ENCODE assay signal across 8 cellular contexts in genomic region chr1:185693654-185694053, GRCh38. TPM values are rescaled to one million over a fixed set of nuclear protein-coding genes. Genes with fewer than 3 reads are reported as not detected.
DNase-seq lines count a peak whose midpoint lies in the region; ATAC-seq, FAIRE-seq and TF ChIP-seq lines count a peak whose summit lies in the region.

No MANE protein-coding gene starts in this region.

- no peak overlapping the region for H3K9ac ChIP-seq in H1 (replicated peaks in 1 of 4; ENCODE audit: extremely low read depth in 1 of 4, low read depth in 3 of 4, low read length in 3 of 4)

- H3K4me3 Mint-ChIP-seq in activated naive CD4-positive, alpha-beta T cell treated with anti-CD3 and anti-CD28 coated beads, Interleukin-2, amount 50 U/mL, for 24 hours = peak overlapping the region; percentile 87

- no peak overlapping the region for H2BK15ac ChIP-seq in H1 (ENCODE audit: low read length)

- POLR2A ChIA-PET in H1 (lab: Charles Lee; ENCODE audit: partially characterized antibody) = no interaction called here

- no peak overlapping the region for H4K91ac ChIP-seq in H1 (replicated peaks; ENCODE audit: insufficient read length, low read length)

- no peaks in the 10 kb centered on the region for H3K23me2 ChIP-seq in H1 (ENCODE audit: low read depth, low read length)

- TF ChIP-seq CTCF in H1 (IDR thresholded peaks at IDR 0.05; ENCODE audit: control extremely low read depth in 1 of 3, insufficient read depth in 1 of 3, low read depth in 1 of 3, low read length in 3 of 3) = no peak
- TF ChIP-seq CTCF in ascending aorta (IDR thresholded peaks at IDR 0.05) = no peak

- no peaks in the 10 kb centered on the region for H3K36me3 ChIP-seq in H1 (ENCODE audit: control insufficient read depth in 2 of 4, insufficient read depth in 4 of 4, low read length in 3 of 4)
- H3K36me3 ChIP-seq in thymus (ENCODE audit: control insufficient read depth, insufficient read depth) = no peaks in the 10 kb centered on the region
- no peaks in the 10 kb centered on the region for H3K36me3 ChIP-seq in ascending aorta

- intact Hi-C loops in ascending aorta (cut with DNase I) = no loop called here

- FAIRE-seq in H1 (lab: Jason Lieb, UNC) = no peak

- TF ChIP-seq EP300 in H1 (IDR thresholded peaks at IDR 0.05; ENCODE audit: borderline replicate concordance in 1 of 2, low read depth in 2 of 2, low read length in 2 of 2) = no peak

- no peak overlapping the region for H4K8ac ChIP-seq in H1 (ENCODE audit: extremely low read depth, insufficient read depth, low read length)

- H3K4me3 ChIP-seq in H1 (ENCODE audit: extremely low read depth in 1 of 4, insufficient read depth in 2 of 4, low read depth in 3 of 4, low read length in 4 of 4) (no peak overlapping the region), thymus (ENCODE audit: low read length) (peak overlapping the region; percentile 28), ascending aorta (peak overlapping the region in 1 of 2 donors; percentile 19)

- TF ChIP-seq POLR2A in H1 (IDR thresholded peaks at IDR 0.05; ENCODE audit: control extremely low read depth in 1 of 2, low read depth in 2 of 2, low read length in 2 of 2) = no peak

- H3K14ac ChIP-seq in H1 (ENCODE audit: insufficient read length) = no peak overlapping the region

- peak overlapping the region; percentile 96 for H3K27ac Mint-ChIP-seq in activated naive CD4-positive, alpha-beta T cell treated with anti-CD3 and anti-CD28 coated beads, Interleukin-2, amount 50 U/mL, for 24 hours

- no peak overlapping the region for H2BK120ac ChIP-seq in H1 (replicated peaks; ENCODE audit: low read depth, low read length)

- TF ChIP-seq RAD21 in H1 (IDR thresholded peaks at IDR 0.05 in 1 of 2, conservative IDR thresholded peaks at IDR 0.05 in 1 of 2; ENCODE audit: low read depth in 2 of 2, low read length in 2 of 2) = no peak

- H2BK5ac ChIP-seq in H1 (ENCODE audit: low read depth, low read length) = no peak overlapping the region

- H3K4ac ChIP-seq in H1 (replicated peaks; ENCODE audit: insufficient read length, low read depth, low read length) = no peak overlapping the region

- 0 out of 2 replicates have a peak overlapping the region, but pooled peaks have one; percentile 48 for H2AFZ ChIP-seq in H1 (ENCODE audit: low read length)

- H3K27ac ChIP-seq in H1 (ENCODE audit: low read depth, low read length) = no peak overlapping the region
- peak overlapping the region; percentile 21 for H3K27ac ChIP-seq in thymus (ENCODE audit: low read depth)
- no peak overlapping the region for H3K27ac ChIP-seq in ascending aorta

- peaks cover 17% of the 10 kb centered on the region for H3K4me1 Mint-ChIP-seq in activated naive CD4-positive, alpha-beta T cell treated with anti-CD3 and anti-CD28 coated beads, Interleukin-2, amount 50 U/mL, for 24 hours

- H3K4me1 ChIP-seq in H1 (replicated peaks in 1 of 4; ENCODE audit: control insufficient read depth in 3 of 4, insufficient read depth in 4 of 4, low read length in 3 of 4) = no peaks in the 10 kb centered on the region
- peaks cover 4% of the 10 kb centered on the region for H3K4me1 ChIP-seq in thymus (ENCODE audit: control insufficient read depth, insufficient read depth, low read length)
- H3K4me1 ChIP-seq in ascending aorta = no peaks in the 10 kb centered on the region

- H2AK5ac ChIP-seq in H1 (ENCODE audit: low read depth, low read length) = no peak overlapping the region

- H4K20me1 ChIP-seq in H1 (replicated peaks in 1 of 2; ENCODE audit: control insufficient read depth in 1 of 2, insufficient read depth in 2 of 2, low read length in 2 of 2) = no peaks in the 10 kb centered on the region

- CTCF ChIA-PET in H1 (lab: Charles Lee; ENCODE audit: partially characterized antibody) = interaction anchor here (1.0 to 4.9 kb wide), 9 partner anchors 9 to 608 kb away, joined by 3 to 18 read pairs (median 3); no protein-coding TSS in a partner anchor

- no peaks in the 10 kb centered on the region for H3K9me3 Mint-ChIP-seq in activated naive CD4-positive, alpha-beta T cell treated with anti-CD3 and anti-CD28 coated beads, Interleukin-2, amount 50 U/mL, for 24 hours

- WGBS in H1 (ENCODE audit: extremely low coverage in 1 of 2, insufficient coverage in 1 of 2, insufficient read length in 1 of 2, insufficient replicate concordance in 2 of 2, low coverage in 1 of 2, low lambda C conversion rate in 2 of 2, missing lambda C conversion rate in 1 of 2), 2 experiments = 96% methylated on average over 6 of the region's 6 CpGs; no CpG with 5 or more reads in 1 of the 2 experiments
- WGBS in thymus = 64% methylated on average over 6 of the region's 6 CpGs

- H3K27me3 Mint-ChIP-seq in activated naive CD4-positive, alpha-beta T cell treated with anti-CD3 and anti-CD28 coated beads, Interleukin-2, amount 50 U/mL, for 24 hours = no peaks in the 10 kb centered on the region

- H3K9me3 ChIP-seq in H1 (ENCODE audit: insufficient read depth in 2 of 2, low read depth in 1 of 2, low read length in 1 of 2) (no peaks in the 10 kb centered on the region), thymus (ENCODE audit: control insufficient read depth) (no peaks in the 10 kb centered on the region), ascending aorta (no peaks in the 10 kb centered on the region)

- no peaks in the 10 kb centered on the region for H3K79me1 ChIP-seq in H1 (ENCODE audit: low read depth, low read length)

- DNase-seq in activated naive CD4-positive, alpha-beta T cell treated with anti-CD3 and anti-CD28 coated beads, Interleukin-2, amount 50 U/mL, for 16 hours = no peak
- DNase-seq in H1 (ENCODE audit: low read depth in 1 of 2, low spot score in 2 of 2) (no peak), ascending aorta (ENCODE audit: low spot score in 2 of 2) (no peak), NCI-H345 treated with DMSO at 0.1 percent for 48 hours (lab: John Stamatoyannopoulos, UW; ENCODE audit: unreplicated experiment) (no peak), T-helper 9 cell (no peak)

- no peak overlapping the region for H3K23ac ChIP-seq in H1 (ENCODE audit: insufficient read length)

- H3K27me3 ChIP-seq in H1 (replicated peaks in 1 of 4; ENCODE audit: control insufficient read depth in 3 of 4, extremely low read depth in 1 of 4, insufficient read depth in 3 of 4, low read length in 3 of 4) (peaks cover 0 to 1% (median 0%) of the 10 kb centered on the region in 4 experiments; a peak in 2 of 7 replicates), thymus (ENCODE audit: control insufficient read depth, insufficient read depth) (no peaks in the 10 kb centered on the region), ascending aorta (no peaks in the 10 kb centered on the region)

- no peak overlapping the region for H3K18ac ChIP-seq in H1 (ENCODE audit: extremely low read depth, low read length)

- H3K56ac ChIP-seq in H1 (replicated peaks; ENCODE audit: insufficient read length, low read depth, low read length) = no peak overlapping the region

- ATAC-seq in HG03378 (IDR thresholded peaks at IDR 0.05; ENCODE audit: unreplicated experiment) = peak; percentile 26

- no peaks in the 10 kb centered on the region for H3K36me3 Mint-ChIP-seq in activated naive CD4-positive, alpha-beta T cell treated with anti-CD3 and anti-CD28 coated beads, Interleukin-2, amount 50 U/mL, for 24 hours

- no peak overlapping the region for H4K5ac ChIP-seq in H1 (ENCODE audit: insufficient read length, low read depth, low read length)

- H2BK12ac ChIP-seq in H1 (ENCODE audit: low read depth, low read length) = no peak overlapping the region

- H3K79me2 ChIP-seq in H1 (ENCODE audit: control insufficient read depth in 1 of 2, insufficient read depth in 2 of 2, low read length in 2 of 2) = no peaks in the 10 kb centered on the region

- H2BK20ac ChIP-seq in H1 (ENCODE audit: low read length) = no peak overlapping the region

- no peak overlapping the region for H3K4me2 ChIP-seq in H1 (ENCODE audit: insufficient read depth in 1 of 2, low read depth in 2 of 2, low read length in 2 of 2)

TF ChIP-seq in H1, 55 proteins besides CTCF, POLR2A, EP300 and RAD21:
- TF ChIP-seq KDM1A (IDR thresholded peaks at IDR 0.05; ENCODE audit: borderline replicate concordance, low read length) (no peak), CHD2 (IDR thresholded peaks at IDR 0.05; ENCODE audit: low read length) (no peak)

RNA-seq across cellular contexts. Expression of gene HMCN1, which starts 40.5 kb away (rescaled TPM):
- 14.4 and 14.6 TPM in 2 replicates for total RNA-seq in H1 (2021; fragmentation: NEBNext Ultra II Directional; extraction: Animal tissue kit (Norgen Biotek cat#: 25700))
- polyA plus RNA-seq in H1 (2011; rRNA removed) (9.0 and 13.8 TPM in 2 replicates), thymus (0.50 TPM)
- 15.4 TPM for polyA plus RNA-seq in H1 (2011; cell fraction: cytosol; rRNA removed)
- polyA plus RNA-seq in H1 (2011; cell fraction: nucleus; rRNA removed) = 28.7 TPM
- polyA plus RNA-seq in H1 (2012, experiment 1 of 2) = 10.9 to 12.7 TPM (median 11.7 TPM) in 4 replicates
- polyA plus RNA-seq in H1 (2012, experiment 2 of 2) = 0.21 TPM
- polyA plus RNA-seq in H1 (2013, experiment 1 of 2) = 13.7 TPM
- 9.6 TPM for polyA plus RNA-seq in H1 (2013, experiment 2 of 2)
- polyA minus RNA-seq in H1 (2011; rRNA and poly(A)+ RNA removed) = 37.9 and 68.7 TPM in 2 replicates
- 11.5 TPM for polyA minus RNA-seq in H1 (2011; cell fraction: cytosol; rRNA and poly(A)+ RNA removed)
- polyA minus RNA-seq in H1 (2011; cell fraction: nucleus; rRNA and poly(A)+ RNA removed) = 36.6 TPM
- 61.7 TPM for total RNA-seq in ascending aorta
